1 cellular context compared by ENCODE assay signal in genomic region chr15:90650117-90650955, GRCh38.
TF ChIP-seq lines count a peak whose summit lies in the region.

No MANE protein-coding gene starts in this region.

TF ChIP-seq in K562, 482 proteins besides CTCF, POLR2A, EP300 and RAD21 (continued from another document and continues in another):
- TF ChIP-seq PKNOX1 (IDR thresholded peaks at IDR 0.05): peak; percentile 21; the same call in 1 of the 2 replicates
- peak; percentile 52; the same call in 1 of the 2 replicates for TF ChIP-seq ZBTB17 (CRISPR knock-in tag; IDR thresholded peaks at IDR 0.05)
- peak; percentile 77 for TF ChIP-seq ARID1B (IDR thresholded peaks at IDR 0.05)
- no peak for TF ChIP-seq ZNF143 (CRISPR knock-in tag; IDR thresholded peaks at IDR 0.05)
- TF ChIP-seq PYGO2 (tag; IDR thresholded peaks at IDR 0.05): peak; percentile 77; the same call in 1 of the 2 replicates
- no peak for TF ChIP-seq ZNF740 (CRISPR knock-in tag; IDR thresholded peaks at IDR 0.05)
- TF ChIP-seq ZNF740 (tag; IDR thresholded peaks at IDR 0.05): peak in 1 of 2 experiments; percentile 39; a peak in 1 of 4 replicates
- 0 out of 2 replicates have a peak, but pooled peaks have one; percentile 31 for TF ChIP-seq CHCHD3 (CRISPR knock-in tag; IDR thresholded peaks at IDR 0.05)
- 0 out of 2 replicates have a peak, but pooled peaks have one; percentile 53 for TF ChIP-seq ZNF830 (CRISPR knock-in tag; IDR thresholded peaks at IDR 0.05)
- peak in 1 of 3 experiments; percentile 79; a peak in 2 of 6 replicates for TF ChIP-seq ZBTB11 (CRISPR knock-in tag; IDR thresholded peaks at IDR 0.05)
- TF ChIP-seq ZNF79 (CRISPR knock-in tag; IDR thresholded peaks at IDR 0.05; ENCODE audit: low read depth): peak; percentile 71
- TF ChIP-seq LCOR (CRISPR knock-in tag; IDR thresholded peaks at IDR 0.05): peak; percentile 41; the same call in 1 of the 2 replicates
- peak; percentile 80 for TF ChIP-seq ZKSCAN8 (CRISPR knock-in tag; IDR thresholded peaks at IDR 0.05)
- peak; percentile 96 for TF ChIP-seq MAFG (tag; conservative IDR thresholded peaks at IDR 0.05)
- no peak for TF ChIP-seq SMAD2 (IDR thresholded peaks at IDR 0.05; ENCODE audit: low read depth, low read length)
- TF ChIP-seq SRSF3 (IDR thresholded peaks at IDR 0.05; ENCODE audit: insufficient read depth, low read length): no peak
- TF ChIP-seq POLR2B (IDR thresholded peaks at IDR 0.05; ENCODE audit: low read depth, partially characterized antibody): peak; percentile 30
- TF ChIP-seq TRIM24 (IDR thresholded peaks at IDR 0.05): peak; percentile 20 to 21; a peak in 2 of 4 replicates
- TF ChIP-seq IRF9 (tag; IDR thresholded peaks at IDR 0.05): peak; percentile 10; the same call in 1 of the 2 replicates
- peak; percentile 55; the same call in 1 of the 2 replicates for TF ChIP-seq L3MBTL2 (IDR thresholded peaks at IDR 0.05)
- TF ChIP-seq TBL1XR1 (IDR thresholded peaks at IDR 0.05; ENCODE audit: low read length in 2 of 2): peak in 1 of 2 experiments; percentile 43; a peak in 1 of 4 replicates
- TF ChIP-seq, protein P1, sequence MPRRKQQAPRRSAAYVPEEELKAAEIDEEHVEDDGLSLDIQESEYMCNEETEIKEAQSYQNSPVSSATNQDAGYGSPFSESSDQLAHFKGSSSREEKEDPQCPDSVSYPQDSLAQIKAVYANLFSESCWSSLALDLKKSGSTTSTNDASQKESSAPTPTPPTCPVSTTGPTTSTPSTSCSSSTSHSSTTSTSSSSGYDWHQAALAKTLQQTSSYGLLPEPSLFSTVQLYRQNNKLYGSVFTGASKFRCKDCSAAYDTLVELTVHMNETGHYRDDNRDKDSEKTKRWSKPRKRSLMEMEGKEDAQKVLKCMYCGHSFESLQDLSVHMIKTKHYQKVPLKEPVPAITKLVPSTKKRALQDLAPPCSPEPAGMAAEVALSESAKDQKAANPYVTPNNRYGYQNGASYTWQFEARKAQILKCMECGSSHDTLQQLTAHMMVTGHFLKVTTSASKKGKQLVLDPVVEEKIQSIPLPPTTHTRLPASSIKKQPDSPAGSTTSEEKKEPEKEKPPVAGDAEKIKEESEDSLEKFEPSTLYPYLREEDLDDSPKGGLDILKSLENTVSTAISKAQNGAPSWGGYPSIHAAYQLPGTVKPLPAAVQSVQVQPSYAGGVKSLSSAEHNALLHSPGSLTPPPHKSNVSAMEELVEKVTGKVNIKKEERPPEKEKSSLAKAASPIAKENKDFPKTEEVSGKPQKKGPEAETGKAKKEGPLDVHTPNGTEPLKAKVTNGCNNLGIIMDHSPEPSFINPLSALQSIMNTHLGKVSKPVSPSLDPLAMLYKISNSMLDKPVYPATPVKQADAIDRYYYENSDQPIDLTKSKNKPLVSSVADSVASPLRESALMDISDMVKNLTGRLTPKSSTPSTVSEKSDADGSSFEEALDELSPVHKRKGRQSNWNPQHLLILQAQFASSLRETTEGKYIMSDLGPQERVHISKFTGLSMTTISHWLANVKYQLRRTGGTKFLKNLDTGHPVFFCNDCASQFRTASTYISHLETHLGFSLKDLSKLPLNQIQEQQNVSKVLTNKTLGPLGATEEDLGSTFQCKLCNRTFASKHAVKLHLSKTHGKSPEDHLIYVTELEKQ (CRISPR knock-in tag; IDR thresholded peaks at IDR 0.05): peak; percentile 68
- no peak for TF ChIP-seq SNRNP70 (optimal IDR thresholded peaks at IDR 0.05; ENCODE audit: low read depth, low read length)
- TF ChIP-seq MAZ (CRISPR knock-in tag; conservative IDR thresholded peaks at IDR 0.05 in 1 of 2, IDR thresholded peaks at IDR 0.05 in 1 of 2): peak; percentile 59 to 65
- peak; percentile 92 for TF ChIP-seq ZNF584 (CRISPR knock-in tag; IDR thresholded peaks at IDR 0.05; ENCODE audit: low read depth)
- TF ChIP-seq NR4A1 (CRISPR knock-in tag; IDR thresholded peaks at IDR 0.05): peak; percentile 67; the same call in 1 of the 2 replicates
- peak; percentile 93 for TF ChIP-seq NR4A1 (tag; IDR thresholded peaks at IDR 0.05)
- TF ChIP-seq MCM5 (IDR thresholded peaks at IDR 0.05; ENCODE audit: low read depth): no peak
- peak; percentile 62 for TF ChIP-seq MEF2D (tag; conservative IDR thresholded peaks at IDR 0.05; ENCODE audit: low read depth)
- TF ChIP-seq CREBBP (IDR thresholded peaks at IDR 0.05; ENCODE audit: low read depth, low read length): no peak
- TF ChIP-seq, protein P2, sequence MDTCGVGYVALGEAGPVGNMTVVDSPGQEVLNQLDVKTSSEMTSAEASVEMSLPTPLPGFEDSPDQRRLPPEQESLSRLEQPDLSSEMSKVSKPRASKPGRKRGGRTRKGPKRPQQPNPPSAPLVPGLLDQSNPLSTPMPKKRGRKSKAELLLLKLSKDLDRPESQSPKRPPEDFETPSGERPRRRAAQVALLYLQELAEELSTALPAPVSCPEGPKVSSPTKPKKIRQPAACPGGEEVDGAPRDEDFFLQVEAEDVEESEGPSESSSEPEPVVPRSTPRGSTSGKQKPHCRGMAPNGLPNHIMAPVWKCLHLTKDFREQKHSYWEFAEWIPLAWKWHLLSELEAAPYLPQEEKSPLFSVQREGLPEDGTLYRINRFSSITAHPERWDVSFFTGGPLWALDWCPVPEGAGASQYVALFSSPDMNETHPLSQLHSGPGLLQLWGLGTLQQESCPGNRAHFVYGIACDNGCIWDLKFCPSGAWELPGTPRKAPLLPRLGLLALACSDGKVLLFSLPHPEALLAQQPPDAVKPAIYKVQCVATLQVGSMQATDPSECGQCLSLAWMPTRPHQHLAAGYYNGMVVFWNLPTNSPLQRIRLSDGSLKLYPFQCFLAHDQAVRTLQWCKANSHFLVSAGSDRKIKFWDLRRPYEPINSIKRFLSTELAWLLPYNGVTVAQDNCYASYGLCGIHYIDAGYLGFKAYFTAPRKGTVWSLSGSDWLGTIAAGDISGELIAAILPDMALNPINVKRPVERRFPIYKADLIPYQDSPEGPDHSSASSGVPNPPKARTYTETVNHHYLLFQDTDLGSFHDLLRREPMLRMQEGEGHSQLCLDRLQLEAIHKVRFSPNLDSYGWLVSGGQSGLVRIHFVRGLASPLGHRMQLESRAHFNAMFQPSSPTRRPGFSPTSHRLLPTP (IDR thresholded peaks at IDR 0.05; ENCODE audit: borderline replicate concordance, extremely low read depth, insufficient read length): no peak
- TF ChIP-seq SMARCE1 (IDR thresholded peaks at IDR 0.05): peak; percentile 52; the same call in 1 of the 2 replicates
- TF ChIP-seq NFE2L1 (tag; IDR thresholded peaks at IDR 0.05; ENCODE audit: borderline replicate concordance, low read depth): peak; percentile 80
- peak; percentile 42; the same call in 1 of the 2 replicates for TF ChIP-seq ZNF134 (CRISPR knock-in tag; conservative IDR thresholded peaks at IDR 0.05)
- no peak for TF ChIP-seq DIDO1 (tag; IDR thresholded peaks at IDR 0.05; ENCODE audit: low read depth)
- peak; percentile 76 for TF ChIP-seq JUND (IDR thresholded peaks at IDR 0.05; ENCODE audit: borderline replicate concordance, low read depth, low read length)
- TF ChIP-seq JUND (tag; IDR thresholded peaks at IDR 0.05; ENCODE audit: borderline replicate concordance, low read depth, low read length): peak; percentile 87; the same call in 2 of the 3 replicates
- peak; percentile 74 for TF ChIP-seq MAFK (IDR thresholded peaks at IDR 0.05; ENCODE audit: low read length)
- peak in 1 of 2 experiments; percentile 32; a peak in 1 of 4 replicates for TF ChIP-seq FOXK2 (conservative IDR thresholded peaks at IDR 0.05 in 1 of 2, IDR thresholded peaks at IDR 0.05 in 1 of 2; ENCODE audit: low read depth in 2 of 2)
- TF ChIP-seq, protein P3, sequence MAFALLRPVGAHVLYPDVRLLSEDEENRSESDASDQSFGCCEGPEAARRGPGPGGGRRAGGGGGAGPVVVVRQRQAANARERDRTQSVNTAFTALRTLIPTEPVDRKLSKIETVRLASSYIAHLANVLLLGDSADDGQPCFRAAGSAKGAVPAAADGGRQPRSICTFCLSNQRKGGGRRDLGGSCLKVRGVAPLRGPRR (CRISPR knock-in tag; IDR thresholded peaks at IDR 0.05): peak; percentile 52; the same call in 1 of the 2 replicates
- TF ChIP-seq ZNF316 (IDR thresholded peaks at IDR 0.05): peak; percentile 96
- peak; percentile 52; the same call in 1 of the 2 replicates for TF ChIP-seq HIVEP1 (CRISPR knock-in tag; IDR thresholded peaks at IDR 0.05)
- peak in 1 of 2 experiments; percentile 36; a peak in 1 of 4 replicates for TF ChIP-seq TEAD1 (CRISPR knock-in tag; IDR thresholded peaks at IDR 0.05)
- 0 out of 2 replicates have a peak, but pooled peaks have one; percentile 44 for TF ChIP-seq ZSCAN32 (CRISPR knock-in tag; IDR thresholded peaks at IDR 0.05)
- TF ChIP-seq, protein P4, sequence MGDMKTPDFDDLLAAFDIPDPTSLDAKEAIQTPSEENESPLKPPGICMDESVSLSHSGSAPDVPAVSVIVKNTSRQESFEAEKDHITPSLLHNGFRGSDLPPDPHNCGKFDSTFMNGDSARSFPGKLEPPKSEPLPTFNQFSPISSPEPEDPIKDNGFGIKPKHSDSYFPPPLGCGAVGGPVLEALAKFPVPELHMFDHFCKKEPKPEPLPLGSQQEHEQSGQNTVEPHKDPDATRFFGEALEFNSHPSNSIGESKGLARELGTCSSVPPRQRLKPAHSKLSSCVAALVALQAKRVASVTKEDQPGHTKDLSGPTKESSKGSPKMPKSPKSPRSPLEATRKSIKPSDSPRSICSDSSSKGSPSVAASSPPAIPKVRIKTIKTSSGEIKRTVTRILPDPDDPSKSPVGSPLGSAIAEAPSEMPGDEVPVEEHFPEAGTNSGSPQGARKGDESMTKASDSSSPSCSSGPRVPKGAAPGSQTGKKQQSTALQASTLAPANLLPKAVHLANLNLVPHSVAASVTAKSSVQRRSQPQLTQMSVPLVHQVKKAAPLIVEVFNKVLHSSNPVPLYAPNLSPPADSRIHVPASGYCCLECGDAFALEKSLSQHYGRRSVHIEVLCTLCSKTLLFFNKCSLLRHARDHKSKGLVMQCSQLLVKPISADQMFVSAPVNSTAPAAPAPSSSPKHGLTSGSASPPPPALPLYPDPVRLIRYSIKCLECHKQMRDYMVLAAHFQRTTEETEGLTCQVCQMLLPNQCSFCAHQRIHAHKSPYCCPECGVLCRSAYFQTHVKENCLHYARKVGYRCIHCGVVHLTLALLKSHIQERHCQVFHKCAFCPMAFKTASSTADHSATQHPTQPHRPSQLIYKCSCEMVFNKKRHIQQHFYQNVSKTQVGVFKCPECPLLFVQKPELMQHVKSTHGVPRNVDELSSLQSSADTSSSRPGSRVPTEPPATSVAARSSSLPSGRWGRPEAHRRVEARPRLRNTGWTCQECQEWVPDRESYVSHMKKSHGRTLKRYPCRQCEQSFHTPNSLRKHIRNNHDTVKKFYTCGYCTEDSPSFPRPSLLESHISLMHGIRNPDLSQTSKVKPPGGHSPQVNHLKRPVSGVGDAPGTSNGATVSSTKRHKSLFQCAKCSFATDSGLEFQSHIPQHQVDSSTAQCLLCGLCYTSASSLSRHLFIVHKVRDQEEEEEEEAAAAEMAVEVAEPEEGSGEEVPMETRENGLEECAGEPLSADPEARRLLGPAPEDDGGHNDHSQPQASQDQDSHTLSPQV (IDR thresholded peaks at IDR 0.05): peak; percentile 97
- no peak for TF ChIP-seq HMG20B (CRISPR knock-in tag; IDR thresholded peaks at IDR 0.05)
- TF ChIP-seq JUN (IDR thresholded peaks at IDR 0.05; ENCODE audit: borderline replicate concordance, low read depth, low read length): peak; percentile 44; the same call in 1 of the 2 replicates
- no peak for TF ChIP-seq JUN (CRISPR knock-in tag; IDR thresholded peaks at IDR 0.05; ENCODE audit: borderline replicate concordance)
- TF ChIP-seq POLR3G (IDR thresholded peaks at IDR 0.05; ENCODE audit: extremely low read depth, insufficient read length, insufficient replicate concordance): no peak
- no peak for TF ChIP-seq TSC22D4 (tag; IDR thresholded peaks at IDR 0.05)
- TF ChIP-seq CXXC5 (CRISPR knock-in tag; IDR thresholded peaks at IDR 0.05): peak; percentile 55; the same call in 1 of the 2 replicates
- peak; percentile 90 for TF ChIP-seq ZNF766 (CRISPR knock-in tag; conservative IDR thresholded peaks at IDR 0.05)
